Comparison of ENCODE assay signal across 30 cellular contexts in the genomic region with DNA sequence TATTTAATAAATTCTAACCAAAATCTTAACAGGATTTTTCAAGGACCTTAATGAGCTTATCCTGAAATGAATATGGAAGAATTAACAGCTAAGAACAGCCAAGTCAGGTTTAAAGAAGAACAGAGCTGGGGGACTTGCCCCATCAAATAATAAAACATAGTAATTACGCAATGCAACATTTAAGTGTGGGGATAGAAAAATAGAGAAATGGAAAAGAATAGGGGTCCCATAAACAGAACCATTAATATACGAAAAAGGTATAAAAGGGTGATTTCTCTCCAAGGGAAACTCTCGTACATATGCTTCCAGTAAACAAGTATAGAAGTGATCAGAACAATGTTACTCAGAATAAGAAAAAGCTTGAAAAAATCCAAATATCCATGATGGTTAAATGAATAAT.
"Had no signal": no experiment of that assay in that cellular context is flagged by ENCODE, and none has a peak within 500 bp of the region (broad histone marks: within the 10 kb centered on the region; RNA-seq: fewer than 3 reads in every experiment).

No MANE protein-coding gene starts in this region.

- H3K79me2 ChIP-seq: parathyroid adenoma had no signal

- H3K27me3 ChIP-seq: ovary, right lobe of liver, sigmoid colon, suprapubic skin, testis, tibial artery, transverse colon, upper lobe of right lung, uterus had no signal

- H3K4me3 Mint-ChIP-seq: naive B cell; naive thymus-derived CD8-positive, alpha-beta T cell; nephron; neural crest cell; stimulated activated effector memory CD8-positive, alpha-beta T cell treated with anti-CD3 and anti-CD28 coated beads, Interleukin-12 subunit alpha, Interleukin-12 subunit beta, amount 100 ng/mL, for 72 hours; stimulated activated naive B cell treated with anti-CD40 and anti-IgM and Interleukin-4, amounts not matched to agents 10 μg/mL and 1 μg/mL and 100 μg/mL, for 72 hours; stimulated activated naive CD8-positive, alpha-beta T cell treated with anti-CD3 and anti-CD28 coated beads, Interleukin-15, amount 100 ng/mL, for 72 hours; type B pancreatic cell had no signal

- H3K9me3 ChIP-seq: ovary, psoas muscle, right lobe of liver, sigmoid colon, suprapubic skin, testis, transverse colon, upper lobe of right lung, uterus had no signal

- H3K27ac Mint-ChIP-seq: naive B cell; naive thymus-derived CD8-positive, alpha-beta T cell; nephron; progenitor cell of endocrine pancreas; stimulated activated effector memory CD8-positive, alpha-beta T cell treated with anti-CD3 and anti-CD28 coated beads, Interleukin-12 subunit alpha, Interleukin-12 subunit beta, amount 100 ng/mL, for 72 hours; stimulated activated naive B cell treated with anti-CD40 and anti-IgM and Interleukin-4, amounts not matched to agents 10 μg/mL and 1 μg/mL and 100 μg/mL, for 72 hours; stimulated activated naive CD8-positive, alpha-beta T cell treated with anti-CD3 and anti-CD28 coated beads, Interleukin-15, amount 100 ng/mL, for 72 hours; type B pancreatic cell had no signal

- H3K27me3 Mint-ChIP-seq: progenitor cell of endocrine pancreas; stimulated activated naive CD8-positive, alpha-beta T cell treated with anti-CD3 and anti-CD28 coated beads, Interleukin-15, amount 100 ng/mL, for 72 hours; type B pancreatic cell had no signal

- H3K4me1 Mint-ChIP-seq: naive B cell; naive thymus-derived CD8-positive, alpha-beta T cell; nephron; stimulated activated effector memory CD8-positive, alpha-beta T cell treated with anti-CD3 and anti-CD28 coated beads, Interleukin-12 subunit alpha, Interleukin-12 subunit beta, amount 100 ng/mL, for 72 hours; stimulated activated naive B cell treated with anti-CD40 and anti-IgM and Interleukin-4, amounts not matched to agents 10 μg/mL and 1 μg/mL and 100 μg/mL, for 72 hours; stimulated activated naive CD8-positive, alpha-beta T cell treated with anti-CD3 and anti-CD28 coated beads, Interleukin-15, amount 100 ng/mL, for 72 hours had no signal

- H3K4me1 ChIP-seq: parathyroid adenoma, psoas muscle, right lobe of liver, sigmoid colon, suprapubic skin, testis, tibial artery, transverse colon, upper lobe of right lung, uterus had no signal

- H2AFZ ChIP-seq: parathyroid adenoma had no signal

- H3K9ac ChIP-seq: parathyroid adenoma had no signal

- H3K36me3 Mint-ChIP-seq: stimulated activated effector memory CD8-positive, alpha-beta T cell treated with anti-CD3 and anti-CD28 coated beads, Interleukin-12 subunit alpha, Interleukin-12 subunit beta, amount 100 ng/mL, for 72 hours; stimulated activated naive B cell treated with anti-CD40 and anti-IgM and Interleukin-4, amounts not matched to agents 10 μg/mL and 1 μg/mL and 100 μg/mL, for 72 hours had no signal

- ATAC-seq: naive thymus-derived CD8-positive, alpha-beta T cell; psoas muscle; right cardiac atrium; right lobe of liver; stimulated activated effector memory CD8-positive, alpha-beta T cell treated with anti-CD3 and anti-CD28 coated beads, Interleukin-12 subunit alpha, Interleukin-12 subunit beta, amount 100 ng/mL, for 72 hours; stimulated activated naive B cell treated with anti-CD40 and anti-IgM and Interleukin-4, amounts not matched to agents 10 μg/mL and 1 μg/mL and 100 μg/mL, for 72 hours; stimulated activated naive CD8-positive, alpha-beta T cell treated with anti-CD3 and anti-CD28 coated beads, Interleukin-15, amount 100 ng/mL, for 72 hours; stimulated activated naive CD8-positive, alpha-beta T cell treated with anti-CD3 and anti-CD28 coated beads, Interleukin-15, Interleukin-2, amounts not matched to agents 100 U/mL and 50 U/mL, for 24 hours; upper lobe of right lung had no signal

- H3K4me3 ChIP-seq: ovary, psoas muscle, right lobe of liver, sigmoid colon, suprapubic skin, testis, tibial artery, transverse colon, upper lobe of right lung, uterus had no signal

- DNase-seq: naive B cell; naive thymus-derived CD8-positive, alpha-beta T cell; occipital lobe; ovary; posterior cingulate gyrus; psoas muscle; right cardiac atrium; right lobe of liver; sigmoid colon; small intestine; stimulated activated CD4-positive, alpha-beta T cell treated with anti-CD3 and anti-CD28 coated beads, Interleukin-15, amount 100 ng/mL, for 24 hours; stimulated activated CD4-positive, alpha-beta T cell treated with anti-CD3 and anti-CD28 coated beads, Interleukin-2, amount 100 ng/mL, for 24 hours; stimulated activated CD4-positive, alpha-beta T cell treated with anti-CD3 and anti-CD28 coated beads, Interleukin-2, amount 100 ng/mL, for 48 hours; stimulated activated CD4-positive, alpha-beta T cell treated with anti-CD3 and anti-CD28 coated beads, Interleukin-4, amount 100 ng/mL, for 24 hours; stimulated activated naive B cell treated with anti-CD40 and anti-IgM and Interleukin-4, amounts not matched to agents 10 μg/mL and 1 μg/mL and 100 μg/mL, for 72 hours; stimulated activated naive CD8-positive, alpha-beta T cell treated with anti-CD3 and anti-CD28 coated beads, Interleukin-15, amount 100 ng/mL, for 72 hours; stimulated activated naive CD8-positive, alpha-beta T cell treated with anti-CD3 and anti-CD28 coated beads, Interleukin-15, Interleukin-2, amounts not matched to agents 100 U/mL and 50 U/mL, for 24 hours; substantia nigra; testis; tibial artery; transverse colon; upper lobe of right lung; uterus had no signal

- H3K27ac ChIP-seq: ovary, parathyroid adenoma, psoas muscle, right lobe of liver, sigmoid colon, suprapubic skin, testis, tibial artery, transverse colon, upper lobe of right lung, uterus had no signal

- H3K36me3 ChIP-seq: ovary, right lobe of liver, sigmoid colon, suprapubic skin, tibial artery, transverse colon, upper lobe of right lung, uterus had no signal
